Comparison of ENCODE assay signal across 2 cellular contexts in genomic region chr6:157116420-157116819, GRCh38.
TF ChIP-seq lines count a peak whose summit lies in the region.

No MANE protein-coding gene starts in this region.

TF ChIP-seq in SK-N-SH, 30 proteins besides CTCF, POLR2A, EP300 and RAD21 (continued from another document):
- TF ChIP-seq ZBTB33 (IDR thresholded peaks at IDR 0.05; ENCODE audit: borderline replicate concordance, low read depth) (no peak), USF1 (IDR thresholded peaks at IDR 0.05; ENCODE audit: borderline replicate concordance, low read depth) (no peak), JUND (IDR thresholded peaks at IDR 0.05) (no peak)

TF ChIP-seq in SK-N-SH treated with all-trans-retinoic acid at 6 μM for 48 hours, 23 proteins besides CTCF, POLR2A, EP300 and RAD21 (continued from another document):
- TF ChIP-seq POU6F1 (CRISPR knock-in tag; IDR thresholded peaks at IDR 0.05; ENCODE audit: borderline replicate concordance, low read depth) (no peak), TOX (CRISPR knock-in tag; IDR thresholded peaks at IDR 0.05; ENCODE audit: borderline replicate concordance) (no peak), ESRRG (CRISPR knock-in tag; IDR thresholded peaks at IDR 0.05) (no peak), ISL1 (CRISPR knock-in tag; IDR thresholded peaks at IDR 0.05) (no peak), ZFP3 (CRISPR knock-in tag; IDR thresholded peaks at IDR 0.05) (no peak), ARNTL (CRISPR knock-in tag; IDR thresholded peaks at IDR 0.05; ENCODE audit: borderline replicate concordance, low read depth) (no peak), ZC3H10 (CRISPR knock-in tag; IDR thresholded peaks at IDR 0.05) (no peak), PATZ1 (CRISPR knock-in tag; IDR thresholded peaks at IDR 0.05; ENCODE audit: borderline replicate concordance) (no peak)
- TF ChIP-seq, protein P1, sequence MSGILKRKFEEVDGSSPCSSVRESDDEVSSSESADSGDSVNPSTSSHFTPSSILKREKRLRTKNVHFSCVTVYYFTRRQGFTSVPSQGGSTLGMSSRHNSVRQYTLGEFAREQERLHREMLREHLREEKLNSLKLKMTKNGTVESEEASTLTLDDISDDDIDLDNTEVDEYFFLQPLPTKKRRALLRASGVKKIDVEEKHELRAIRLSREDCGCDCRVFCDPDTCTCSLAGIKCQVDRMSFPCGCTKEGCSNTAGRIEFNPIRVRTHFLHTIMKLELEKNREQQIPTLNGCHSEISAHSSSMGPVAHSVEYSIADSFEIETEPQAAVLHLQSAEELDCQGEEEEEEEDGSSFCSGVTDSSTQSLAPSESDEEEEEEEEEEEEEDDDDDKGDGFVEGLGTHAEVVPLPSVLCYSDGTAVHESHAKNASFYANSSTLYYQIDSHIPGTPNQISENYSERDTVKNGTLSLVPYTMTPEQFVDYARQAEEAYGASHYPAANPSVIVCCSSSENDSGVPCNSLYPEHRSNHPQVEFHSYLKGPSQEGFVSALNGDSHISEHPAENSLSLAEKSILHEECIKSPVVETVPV (CRISPR knock-in tag; IDR thresholded peaks at IDR 0.05), result no peak
- TF ChIP-seq, protein P2, sequence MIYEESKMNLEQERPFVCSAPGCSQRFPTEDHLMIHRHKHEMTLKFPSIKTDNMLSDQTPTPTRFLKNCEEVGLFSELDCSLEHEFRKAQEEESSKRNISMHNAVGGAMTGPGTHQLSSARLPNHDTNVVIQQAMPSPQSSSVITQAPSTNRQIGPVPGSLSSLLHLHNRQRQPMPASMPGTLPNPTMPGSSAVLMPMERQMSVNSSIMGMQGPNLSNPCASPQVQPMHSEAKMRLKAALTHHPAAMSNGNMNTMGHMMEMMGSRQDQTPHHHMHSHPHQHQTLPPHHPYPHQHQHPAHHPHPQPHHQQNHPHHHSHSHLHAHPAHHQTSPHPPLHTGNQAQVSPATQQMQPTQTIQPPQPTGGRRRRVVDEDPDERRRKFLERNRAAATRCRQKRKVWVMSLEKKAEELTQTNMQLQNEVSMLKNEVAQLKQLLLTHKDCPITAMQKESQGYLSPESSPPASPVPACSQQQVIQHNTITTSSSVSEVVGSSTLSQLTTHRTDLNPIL (CRISPR knock-in tag; IDR thresholded peaks at IDR 0.05; ENCODE audit: low read depth), result no peak
TF ChIP-seq in SK-N-SH treated with all-trans-retinoic acid at 6 μM for 48 hours: peak in this region for 0.
